Comparison of ENCODE assay signal across 14 cellular contexts in genomic region chr2:232348936-232349335, GRCh38. TPM values are rescaled to one million over a fixed set of nuclear protein-coding genes. Genes with fewer than 3 reads are reported as not detected.
DNase-seq lines count a peak whose midpoint lies in the region; ATAC-seq, FAIRE-seq and TF ChIP-seq lines count a peak whose summit lies in the region.
"Had no signal": no experiment of that assay in that cellular context is flagged by ENCODE, and none has a peak within 500 bp of the region (broad histone marks: within the 10 kb centered on the region; RNA-seq: fewer than 3 reads in every experiment).

No MANE protein-coding gene starts in this region.

- no peak overlapping the region for H3K27ac Mint-ChIP-seq in progenitor cell of endocrine pancreas
- H3K27ac Mint-ChIP-seq: brain, neural progenitor cell had no signal

- no peak for TF ChIP-seq CTCF in progenitor cell of endocrine pancreas (IDR thresholded peaks at IDR 0.05; ENCODE audit: unreplicated experiment)

- TF ChIP-seq POLR2A in H54 (IDR thresholded peaks at IDR 0.05; ENCODE audit: low read depth, low read length) = no peak

- no peaks in the 10 kb centered on the region for H3K4me1 Mint-ChIP-seq in progenitor cell of endocrine pancreas (ENCODE audit: low read depth)
- H3K4me1 Mint-ChIP-seq: brain, neural progenitor cell had no signal

- H3K4me3 Mint-ChIP-seq in progenitor cell of endocrine pancreas (ENCODE audit: low read depth) = no peak overlapping the region
- H3K4me3 Mint-ChIP-seq: brain, neural progenitor cell had no signal

- no peaks in the 10 kb centered on the region for H3K9me3 Mint-ChIP-seq in progenitor cell of endocrine pancreas (ENCODE audit: low read depth)

- FAIRE-seq in H54 (lab: Jason Lieb, UNC) = no peak

- no peak for ATAC-seq in GM21526 (IDR thresholded peaks at IDR 0.05; ENCODE audit: low FRiP score, unreplicated experiment)

- H3K27me3 Mint-ChIP-seq in progenitor cell of endocrine pancreas = peaks cover 11% of the 10 kb centered on the region
- H3K27me3 Mint-ChIP-seq: brain had no signal

- DNase-seq in activated CD4-positive, CD25-positive, alpha-beta regulatory T cell treated with anti-CD3 and anti-CD28 coated beads, Interleukin-2, amount 50 U/mL, for 72 hours = peak; percentile 21
- DNase-seq in activated CD4-positive, CD25-positive, alpha-beta regulatory T cell (lab: John Stamatoyannopoulos, UW) = no peak
- DNase-seq in H54 (ENCODE audit: insufficient read length, low spot score) (peak; percentile 68), UCSD-AML1 (lab: John Stamatoyannopoulos, UW; ENCODE audit: unreplicated experiment) (peak; percentile 39), mucosa of gallbladder (ENCODE audit: low spot score) (peak; percentile 37), NOMO-1 (lab: John Stamatoyannopoulos, UW; ENCODE audit: unreplicated experiment in 2 of 2) (no peak), progenitor cell of endocrine pancreas (ENCODE audit: low spot score, unreplicated experiment) (no peak)
- DNase-seq: ACHN, EL had no signal

- H3K36me3 Mint-ChIP-seq in progenitor cell of endocrine pancreas (ENCODE audit: insufficient read depth) = no peaks in the 10 kb centered on the region
- H3K36me3 Mint-ChIP-seq: brain, neural progenitor cell had no signal

RNA-seq across cellular contexts. Expression of gene ALPP, which starts 29.6 kb away (rescaled TPM):
- total RNA-seq in mucosa of gallbladder (not detected), progenitor cell of endocrine pancreas (not detected in 2 replicates)
- total RNA-seq: glomerular endothelial cell, lower leg skin had no signal

RNA-seq across cellular contexts. Expression of gene ALPG, which starts 57.7 kb away (rescaled TPM):
- not detected for total RNA-seq in mucosa of gallbladder
- not detected in 2 replicates for total RNA-seq in progenitor cell of endocrine pancreas
- total RNA-seq: glomerular endothelial cell, lower leg skin had no signal

Comparison
In these comparisons a context has a peak if more than half of its experiments do, and no peak if none do; other contexts are left out.
1. DNase-seq: peak in activated CD4-positive, CD25-positive, alpha-beta regulatory T cell treated with anti-CD3 and anti-CD28 coated beads, Interleukin-2, amount 50 U/mL, for 72 hours (single experiment), H54 (single experiment), UCSD-AML1 (single experiment) and mucosa of gallbladder (single experiment); none in activated CD4-positive, CD25-positive, alpha-beta regulatory T cell (0 of 4), NOMO-1 (0 of 2) and progenitor cell of endocrine pancreas (single experiment).